28 cellular contexts compared by ENCODE assay signal in genomic region chr13:92251815-92252214, GRCh38.
"Had no signal": no experiment of that assay in that cellular context is flagged by ENCODE, and none has a peak within 500 bp of the region (broad histone marks: within the 10 kb centered on the region; RNA-seq: fewer than 3 reads in every experiment).

No MANE protein-coding gene starts in this region.

- H3K4me1 ChIP-seq: Peyer's patch, SJCRH30 had no signal

- H3K27ac ChIP-seq: Peyer's patch, RWPE1, SJCRH30 had no signal

- ATAC-seq: activated naive CD4-positive, alpha-beta T cell treated with anti-CD3 and anti-CD28 coated beads, Interleukin-2, amount 50 U/mL, for 72 hours; activated naive CD8-positive, alpha-beta T cell treated with anti-CD3 and anti-CD28 coated beads, Interleukin-2, amount 50 U/mL, for 24 hours; activated T-cell treated with anti-CD3 and anti-CD28 coated beads, Interleukin-2, amount 50 U/mL, for 4 hours; T-helper 17 cell had no signal

- H3K36me3 ChIP-seq: MG63, Peyer's patch, SJCRH30 had no signal

- H3K4me3 ChIP-seq: MG63, Peyer's patch, SJCRH30 had no signal

- DNase-seq: activated B cell treated with CpG ODN at 0.5 μM for 24 hours; activated CD4-positive, alpha-beta T cell treated with anti-CD3 and anti-CD28 coated beads for 1 hour; activated CD4-positive, alpha-beta T cell treated with anti-CD3 and anti-CD28 coated beads, Interleukin-2, amount 10 ng/mL, durations not matched to agents 24 days and 14 days; activated CD4-positive, alpha-beta T cell treated with anti-CD3 and anti-CD28 coated beads, Interleukin-2, amount 50 U/mL, for 48 hours; activated CD8-positive, alpha-beta memory T cell treated with anti-CD3 and anti-CD28 coated beads for 24 hours; activated effector memory CD4-positive, alpha-beta T cell treated with anti-CD3 and anti-CD28 coated beads, Interleukin-2, amount 50 U/mL, for 16 hours; activated naive CD4-positive, alpha-beta T cell treated with Interleukin-2 at 50 U/mL for 16 hours; activated naive CD8-positive, alpha-beta T cell treated with anti-CD3 and anti-CD28 coated beads, Interleukin-2, amount 50 U/mL, for 24 hours; activated T-cell treated with anti-CD3 and anti-CD28 coated beads, Interleukin-2, amount 50 U/mL, for 4 hours; amygdala; cerebellar nuclear complex; MG63; NCI-H1092; NCI-H1417; NCI-H1930; NCI-H2171; NCI-H2227 treated with DMSO at 0.1 percent for 48 hours; NCI-H446 treated with DMSO at 0.1 percent for 48 hours; NCI-H524 treated with DMSO at 0.1 percent for 48 hours; NCI-H748 treated with DMSO at 0.1 percent for 48 hours; NK-92 treated with Interleukin-12 subunit alpha and Interleukin-12 subunit beta, amount 100 ng/mL, for 24 hours; Peyer's patch; Right ventricle myocardium superior; SJCRH30; T-helper 17 cell; T-helper 9 cell had no signal

- H3K27me3 ChIP-seq: MG63, Peyer's patch, SJCRH30 had no signal

- H3K9me3 ChIP-seq: MG63, Peyer's patch, SJCRH30 had no signal
